In genomic region chr22:17922925-17923898, GRCh38 we compare ENCODE assay signal across 9 cellular contexts.
DNase-seq lines count a peak whose midpoint lies in the region; ATAC-seq, FAIRE-seq and TF ChIP-seq lines count a peak whose summit lies in the region.
"Had no signal": no experiment of that assay in that cellular context is flagged by ENCODE, and none has a peak within 500 bp of the region (broad histone marks: within the 10 kb centered on the region; RNA-seq: fewer than 3 reads in every experiment).

No MANE protein-coding gene starts in this region.

- no peaks in the 10 kb centered on the region for H3K36me3 ChIP-seq in astrocyte (ENCODE audit: insufficient read depth, low read length)

- H3K4me1 Mint-ChIP-seq in astrocyte (ENCODE audit: low read depth, unreplicated experiment) = peaks cover 50% of the 10 kb centered on the region
- H3K4me1 Mint-ChIP-seq in stimulated activated naive B cell treated with anti-CD40 and anti-IgM and Interleukin-4, amounts not matched to agents 10 μg/mL and 1 μg/mL and 100 μg/mL, for 72 hours = peaks cover 22 to 66% of the 10 kb centered on the region in 2 donors
- peaks cover 23% of the 10 kb centered on the region for H3K4me1 Mint-ChIP-seq in activated T-cell treated with anti-CD3 and anti-CD28 coated beads, Interleukin-2, amount 50 U/mL, for 4 hours (ENCODE audit: low read depth)

- H3K4me3 ChIP-seq in astrocyte (ENCODE audit: insufficient read depth, low read depth, low read length) (peak overlapping the region; percentile 0), iPS-18c (ENCODE audit: insufficient read depth, low read depth, low read length) (peak overlapping the region; percentile 2; the same call in 1 of the 2 replicates)

- H3K4me2 ChIP-seq in astrocyte (ENCODE audit: low read length) = peak overlapping the region; percentile 76

- H3K4me3 Mint-ChIP-seq in astrocyte (ENCODE audit: unreplicated experiment) = peak overlapping the region; percentile 29
- no peak overlapping the region for H3K4me3 Mint-ChIP-seq in stimulated activated naive B cell treated with anti-CD40 and anti-IgM and Interleukin-4, amounts not matched to agents 10 μg/mL and 1 μg/mL and 100 μg/mL, for 72 hours
- no peak overlapping the region for H3K4me3 Mint-ChIP-seq in activated T-cell treated with anti-CD3 and anti-CD28 coated beads, Interleukin-2, amount 50 U/mL, for 4 hours

- peaks cover 5% of the 10 kb centered on the region for H3K36me3 Mint-ChIP-seq in astrocyte (ENCODE audit: low read depth, unreplicated experiment)
- H3K36me3 Mint-ChIP-seq in stimulated activated naive B cell treated with anti-CD40 and anti-IgM and Interleukin-4, amounts not matched to agents 10 μg/mL and 1 μg/mL and 100 μg/mL, for 72 hours = peaks cover 2 to 6% of the 10 kb centered on the region in 2 donors
- no peaks in the 10 kb centered on the region for H3K36me3 Mint-ChIP-seq in activated T-cell treated with anti-CD3 and anti-CD28 coated beads, Interleukin-2, amount 50 U/mL, for 4 hours (ENCODE audit: insufficient read depth)

- TF ChIP-seq CTCF in astrocyte (IDR thresholded peaks at IDR 0.05; ENCODE audit: insufficient read depth, low read depth, low read length) = no peak

- FAIRE-seq in astrocyte (lab: Jason Lieb, UNC) = peak; percentile 71

- H3K27me3 ChIP-seq in astrocyte (ENCODE audit: insufficient read depth, low read length) = no peaks in the 10 kb centered on the region

- H3K27me3 Mint-ChIP-seq in astrocyte (ENCODE audit: low read depth, unreplicated experiment) = no peaks in the 10 kb centered on the region
- no peaks in the 10 kb centered on the region for H3K27me3 Mint-ChIP-seq in stimulated activated naive B cell treated with anti-CD40 and anti-IgM and Interleukin-4, amounts not matched to agents 10 μg/mL and 1 μg/mL and 100 μg/mL, for 72 hours
- no peaks in the 10 kb centered on the region for H3K27me3 Mint-ChIP-seq in activated T-cell treated with anti-CD3 and anti-CD28 coated beads, Interleukin-2, amount 50 U/mL, for 4 hours (ENCODE audit: low read depth)

- no peak for ATAC-seq in stimulated activated naive B cell treated with anti-CD40 and anti-IgM and Interleukin-4, amounts not matched to agents 10 μg/mL and 1 μg/mL and 100 μg/mL, for 72 hours (replicated peaks)
- ATAC-seq in activated T-cell treated with anti-CD3 and anti-CD28 coated beads, Interleukin-2, amount 50 U/mL, for 4 hours = no peak

- H3K27ac Mint-ChIP-seq in astrocyte (ENCODE audit: unreplicated experiment) = peak overlapping the region; percentile 28
- H3K27ac Mint-ChIP-seq in stimulated activated naive B cell treated with anti-CD40 and anti-IgM and Interleukin-4, amounts not matched to agents 10 μg/mL and 1 μg/mL and 100 μg/mL, for 72 hours = peak overlapping the region; percentile 62

- H3K9me3 ChIP-seq in astrocyte (ENCODE audit: insufficient read depth, low read depth, low read length) = no peaks in the 10 kb centered on the region
- no peaks in the 10 kb centered on the region for H3K9me3 ChIP-seq in iPS-18c (ENCODE audit: control insufficient read depth, insufficient read depth, low read length)

- DNase-seq in HS-27A (ENCODE audit: low read depth) (peak; percentile 85), astrocyte (ENCODE audit: low read depth) (peak; percentile 97), NCI-H748 treated with DMSO at 0.1 percent for 48 hours (lab: John Stamatoyannopoulos, UW) (no peak), Ammon's horn (ENCODE audit: low spot score) (no peak), NCI-H187 treated with DMSO at 0.1 percent for 48 hours (lab: John Stamatoyannopoulos, UW) (no peak)
- DNase-seq in stimulated activated naive B cell treated with anti-CD40 and anti-IgM and Interleukin-4, amounts not matched to agents 10 μg/mL and 1 μg/mL and 100 μg/mL, for 72 hours = no peak
- no peak for DNase-seq in activated T-cell treated with anti-CD3 and anti-CD28 coated beads, Interleukin-2, amount 50 U/mL, for 4 hours
- DNase-seq: activated naive CD4-positive, alpha-beta T cell had no signal

- H3K9ac ChIP-seq in astrocyte (ENCODE audit: low read length) = no peak overlapping the region

- H3K27ac ChIP-seq in astrocyte (ENCODE audit: low read depth, low read length) = peak overlapping the region; percentile 25

- H3K4me1 ChIP-seq in astrocyte (ENCODE audit: insufficient read depth, low read length) = peaks cover 43% of the 10 kb centered on the region

- H4K20me1 ChIP-seq in astrocyte (ENCODE audit: insufficient read depth, low read length) = peaks cover 97% of the 10 kb centered on the region

- no peak overlapping the region for H2AFZ ChIP-seq in astrocyte (ENCODE audit: low read depth, low read length)

- no peaks in the 10 kb centered on the region for H3K9me3 Mint-ChIP-seq in astrocyte (ENCODE audit: unreplicated experiment)
- no peaks in the 10 kb centered on the region for H3K9me3 Mint-ChIP-seq in stimulated activated naive B cell treated with anti-CD40 and anti-IgM and Interleukin-4, amounts not matched to agents 10 μg/mL and 1 μg/mL and 100 μg/mL, for 72 hours
- no peaks in the 10 kb centered on the region for H3K9me3 Mint-ChIP-seq in activated T-cell treated with anti-CD3 and anti-CD28 coated beads, Interleukin-2, amount 50 U/mL, for 4 hours

- peaks cover 75% of the 10 kb centered on the region for H3K79me2 ChIP-seq in astrocyte (ENCODE audit: insufficient read depth, low read length)

Comparison
In these comparisons a context has a peak if more than half of its experiments do, and no peak if none do; other contexts are left out.
1. DNase-seq: peak in HS-27A (single experiment) and astrocyte (single experiment); none in stimulated activated naive B cell treated with anti-CD40 and anti-IgM and Interleukin-4, amounts not matched to agents 10 μg/mL and 1 μg/mL and 100 μg/mL, for 72 hours (single experiment), activated T-cell treated with anti-CD3 and anti-CD28 coated beads, Interleukin-2, amount 50 U/mL, for 4 hours (single experiment), NCI-H748 treated with DMSO at 0.1 percent for 48 hours (single experiment), Ammon's horn (single experiment) and NCI-H187 treated with DMSO at 0.1 percent for 48 hours (single experiment).